1 cellular context compared by ENCODE assay signal in genomic region chr1:225427249-225428065, GRCh38.
TF ChIP-seq lines count a peak whose summit lies in the region.

TSS of gene LBR (minus strand) at chr1:225428038. CDS start at chr1:225424075, 3,963 bp downstream.

TF ChIP-seq in HEK293, 187 proteins besides CTCF, POLR2A, EP300 and RAD21 (continued from another document):
- TF ChIP-seq ZSCAN30 (tag by site-specific recombination; IDR thresholded peaks at IDR 0.05) = peak; percentile 94
- TF ChIP-seq ZBTB49 (tag by site-specific recombination; IDR thresholded peaks at IDR 0.05; ENCODE audit: low read depth) = no peak
- TF ChIP-seq EGR2 (tag by site-specific recombination; IDR thresholded peaks at IDR 0.05; ENCODE audit: low read depth) = no peak
- TF ChIP-seq ZNF211 (tag by site-specific recombination; IDR thresholded peaks at IDR 0.05; ENCODE audit: low read depth) = no peak
- TF ChIP-seq SP2 (tag by site-specific recombination; IDR thresholded peaks at IDR 0.05) = peak; percentile 37
- TF ChIP-seq ZFP37 (tag by site-specific recombination; IDR thresholded peaks at IDR 0.05) = peak; percentile 61; the same call in 1 of the 2 replicates
- peak; percentile 80 for TF ChIP-seq ZNF596 (tag by site-specific recombination; IDR thresholded peaks at IDR 0.05)
- peak; percentile 14; the same call in 1 of the 2 replicates for TF ChIP-seq ZNF138 (tag by site-specific recombination; IDR thresholded peaks at IDR 0.05; ENCODE audit: borderline replicate concordance)
- TF ChIP-seq PRDM10 (tag by site-specific recombination; IDR thresholded peaks at IDR 0.05) = peak; percentile 49; the same call in 1 of the 2 replicates
- peak; percentile 84; the same call in 1 of the 2 replicates for TF ChIP-seq ZNF561 (tag by site-specific recombination; IDR thresholded peaks at IDR 0.05; ENCODE audit: borderline replicate concordance)
- TF ChIP-seq IKZF3 (tag by site-specific recombination; IDR thresholded peaks at IDR 0.05) = peak; percentile 73
- TF ChIP-seq ZBTB44 (tag by site-specific recombination; IDR thresholded peaks at IDR 0.05) = peak; percentile 23; the same call in 1 of the 2 replicates
- no peak; the same call in 1 of the 2 replicates for TF ChIP-seq ZNF792 (tag by site-specific recombination; IDR thresholded peaks at IDR 0.05)
- TF ChIP-seq SP7 (tag by site-specific recombination; IDR thresholded peaks at IDR 0.05) = peak; percentile 4; the same call in 1 of the 2 replicates
- TF ChIP-seq ZNF335 (tag by site-specific recombination; conservative IDR thresholded peaks at IDR 0.05) = peak; percentile 95
- TF ChIP-seq ZBTB48 (tag by site-specific recombination; IDR thresholded peaks at IDR 0.05) = peak; percentile 49; the same call in 1 of the 2 replicates
- peak; percentile 60; the same call in 1 of the 2 replicates for TF ChIP-seq ZNF37A (tag by site-specific recombination; IDR thresholded peaks at IDR 0.05)
- TF ChIP-seq ZNF585B (tag by site-specific recombination; IDR thresholded peaks at IDR 0.05) = no peak
- TF ChIP-seq ZNF660 (tag by site-specific recombination; IDR thresholded peaks at IDR 0.05) = peak; percentile 87
- TF ChIP-seq ZEB2 (tag by site-specific recombination; IDR thresholded peaks at IDR 0.05) = 0 out of 2 replicates have a peak, but pooled peaks have one; percentile 56
- peak; percentile 60 for TF ChIP-seq YY2 (tag by site-specific recombination; IDR thresholded peaks at IDR 0.05)
- TF ChIP-seq ZNF521 (tag by site-specific recombination; IDR thresholded peaks at IDR 0.05) = no peak
- TF ChIP-seq ZXDB (tag by site-specific recombination; IDR thresholded peaks at IDR 0.05) = peak; percentile 81
- peak; percentile 64; the same call in 1 of the 2 replicates for TF ChIP-seq ZNF677 (tag by site-specific recombination; IDR thresholded peaks at IDR 0.05)
- TF ChIP-seq ZNF549 (tag by site-specific recombination; IDR thresholded peaks at IDR 0.05) = 0 out of 2 replicates have a peak, but pooled peaks have one; percentile 31
- peak; percentile 73 for TF ChIP-seq ZBTB20 (tag by site-specific recombination; IDR thresholded peaks at IDR 0.05)
